Comparison of ENCODE assay signal across 1 cellular context in the genomic region with DNA sequence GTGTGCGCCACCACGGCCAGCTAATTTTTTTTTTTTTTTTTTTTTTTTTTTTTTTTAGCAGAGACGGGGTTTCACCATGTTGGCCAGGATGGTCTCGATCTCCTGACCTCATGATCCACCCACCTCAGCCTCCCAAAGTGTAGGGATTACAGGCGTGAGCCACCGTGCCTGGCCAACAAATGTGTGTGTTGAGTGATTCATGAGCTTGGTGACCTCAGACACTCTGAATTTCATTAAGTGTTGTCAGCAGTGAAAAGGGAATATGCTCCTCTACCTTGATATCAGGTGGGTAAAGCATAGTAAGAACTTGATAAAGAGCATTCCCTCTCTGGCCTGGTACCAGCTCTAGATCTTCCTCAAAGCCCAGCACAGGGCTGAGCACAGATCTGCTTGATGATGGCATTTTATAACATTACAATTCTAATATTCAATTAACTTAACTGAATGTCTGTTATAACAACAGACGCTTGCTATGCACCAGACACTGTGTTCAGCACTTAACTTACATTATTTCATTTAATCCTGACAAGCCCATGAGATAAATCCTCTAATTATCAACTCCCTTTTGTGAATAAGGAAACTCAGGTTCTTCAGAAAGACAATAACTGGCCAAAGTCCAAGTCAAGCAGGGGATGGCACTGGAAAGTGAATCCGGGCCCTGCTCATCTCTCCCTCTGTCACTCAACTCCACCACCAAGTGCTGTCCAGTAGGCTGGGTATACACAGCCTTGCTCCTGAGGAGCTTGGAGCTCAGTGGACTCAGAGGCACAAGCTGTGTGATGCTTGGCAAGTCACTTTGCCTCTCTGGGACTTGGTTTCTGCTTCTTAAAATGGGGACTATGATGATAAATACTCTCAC.
TF ChIP-seq lines count a peak whose summit lies in the region.

No MANE protein-coding gene starts in this region.

TF ChIP-seq in HCT116, 20 proteins besides CTCF, POLR2A, EP300 and RAD21:
- TF ChIP-seq ELF1 (IDR thresholded peaks at IDR 0.05; ENCODE audit: borderline replicate concordance, low read depth) (no peak), ATF3 (IDR thresholded peaks at IDR 0.05) (no peak), REST (IDR thresholded peaks at IDR 0.05; ENCODE audit: low read depth) (no peak), SIN3A (IDR thresholded peaks at IDR 0.05; ENCODE audit: low read depth) (no peak), ZNF274 (IDR thresholded peaks at IDR 0.05; ENCODE audit: low read depth, low read length) (no peak), EZH2phosphoT487 (IDR thresholded peaks at IDR 0.05; ENCODE audit: borderline replicate concordance) (no peak), CBX3 (IDR thresholded peaks at IDR 0.05; ENCODE audit: low read depth) (0 out of 2 replicates have a peak, but pooled peaks have one; percentile 8), SP1 (IDR thresholded peaks at IDR 0.05; ENCODE audit: low read depth) (no peak)
